Comparison of ENCODE assay signal across 11 cellular contexts in genomic region chr1:16520435-16521287, GRCh38. TPM values are rescaled to one million over a fixed set of nuclear protein-coding genes. Genes with fewer than 3 reads are reported as not detected.
DNase-seq lines count a peak whose midpoint lies in the region; ATAC-seq, FAIRE-seq and TF ChIP-seq lines count a peak whose summit lies in the region.
"Not testable (repeated sequence)": the region's sequence is repeated elsewhere in the genome, so short reads cannot be mapped to it uniquely, and the experiment has no call there.
"Had no signal": no experiment of that assay in that cellular context is flagged by ENCODE, and none has a peak within 500 bp of the region (broad histone marks: within the 10 kb centered on the region; RNA-seq: fewer than 3 reads in every experiment).

No MANE protein-coding gene starts in this region.

- H3K27me3 ChIP-seq in astrocyte (ENCODE audit: insufficient read depth, low read length) (peaks cover 20% of the 10 kb centered on the region), ectodermal cell (ENCODE audit: control insufficient read depth, insufficient read depth, low read length, poor library complexity, severe bottlenecking) (peaks cover 30% of the 10 kb centered on the region), cardiac muscle cell (peaks cover 26% of the 10 kb centered on the region), left lung (peaks cover 13 to 40% of the 10 kb centered on the region in 2 donors), neural progenitor cell (peaks cover 43% of the 10 kb centered on the region)

- H3K27ac Mint-ChIP-seq in WTC11 (peak overlapping the region; percentile 80), neural progenitor cell (peak overlapping the region; percentile 77)
- H3K27ac Mint-ChIP-seq in astrocyte (ENCODE audit: unreplicated experiment), result not testable (repeated sequence)

- H3F3A ChIP-seq in neural progenitor cell (ENCODE audit: low read depth), result peaks cover 10% of the 10 kb centered on the region

- DNase-seq in GM03348 (ENCODE audit: low spot score) (peak; percentile 16), WTC11 (ENCODE audit: low spot score) (peak; percentile 87), astrocyte (ENCODE audit: low read depth) (peak; percentile 14), cardiac muscle cell (ENCODE audit: low read depth in 1 of 2, low spot score in 1 of 2) (peak in 1 of 2 donors; percentile 29), neural progenitor cell (ENCODE audit: low spot score) (peak; percentile 74)
- DNase-seq in left lung, result not testable (repeated sequence)
- peak; percentile 48 for DNase-seq in stimulated activated CD8-positive, alpha-beta memory T cell treated with anti-CD3 and anti-CD28 coated beads, Interleukin-4, amount 100 ng/mL, for 48 hours

- H3K27ac ChIP-seq in astrocyte (ENCODE audit: low read depth, low read length); ectodermal cell (ENCODE audit: insufficient read depth, low read depth, low read length, poor library complexity, severe bottlenecking); cardiac muscle cell; left lung; neural progenitor cell: not testable (repeated sequence)

- H3K4me1 ChIP-seq in astrocyte (ENCODE audit: insufficient read depth, low read length); ectodermal cell (ENCODE audit: control insufficient read depth, insufficient read depth, low read length); cardiac muscle cell (ENCODE audit: low read depth); left lung; neural progenitor cell: not testable (repeated sequence)

- 28% methylated on average over 48 of the region's 48 CpGs for WGBS in ectodermal cell, 2 experiments

- H3K9ac ChIP-seq in astrocyte (ENCODE audit: low read length), result peak overlapping the region; percentile 23
- H3K9ac ChIP-seq in neural progenitor cell, result not testable (repeated sequence)

- peak overlapping the region; percentile 96 for H3K4me3 Mint-ChIP-seq in WTC11
- H3K4me3 Mint-ChIP-seq in astrocyte (ENCODE audit: unreplicated experiment), result peak overlapping the region; percentile 54
- peak overlapping the region; percentile 58 for H3K4me3 Mint-ChIP-seq in neural progenitor cell

- H3K4me1 Mint-ChIP-seq in WTC11; astrocyte (ENCODE audit: low read depth, unreplicated experiment); neural progenitor cell: not testable (repeated sequence)

- not testable (repeated sequence) for FAIRE-seq in astrocyte (lab: Jason Lieb, UNC)

- H3K4me2 ChIP-seq in astrocyte (ENCODE audit: low read length) (peak overlapping the region; percentile 77), neural progenitor cell (peak overlapping the region; percentile 72)

- H3K36me3 ChIP-seq in astrocyte (ENCODE audit: insufficient read depth, low read length); ectodermal cell (ENCODE audit: control insufficient read depth, insufficient read depth, low read length); cardiac muscle cell; left lung; neural progenitor cell: not testable (repeated sequence)

- not testable (repeated sequence) for H3K79me2 ChIP-seq in astrocyte (ENCODE audit: insufficient read depth, low read length); neural progenitor cell (ENCODE audit: low read depth)

- CTCF ChIA-PET in WTC11 (lab: Charles Lee), result interaction anchor here (0.7 to 1.3 kb wide), 6 partner anchors 10 to 104 kb away, joined by 3 to 7 read pairs (median 4); partner anchors contain the start of gene NBPF1

- ATAC-seq in WTC11 (peak; percentile 94), left lung (peak; percentile 18)

- H3K27me3 Mint-ChIP-seq in WTC11 (ENCODE audit: low read depth) (peaks cover 39% of the 10 kb centered on the region), astrocyte (ENCODE audit: low read depth, unreplicated experiment) (peaks cover 32% of the 10 kb centered on the region), neural progenitor cell (ENCODE audit: insufficient read depth, low read depth) (peaks cover 22% of the 10 kb centered on the region)

- H3K9me3 Mint-ChIP-seq in WTC11; astrocyte (ENCODE audit: unreplicated experiment); neural progenitor cell: not testable (repeated sequence)

- H3K36me3 Mint-ChIP-seq in WTC11; astrocyte (ENCODE audit: low read depth, unreplicated experiment); neural progenitor cell: not testable (repeated sequence)

- intact Hi-C loops in left lung (cut with DNase I), result not testable (repeated sequence)

- H3K4me3 ChIP-seq in astrocyte (ENCODE audit: insufficient read depth, low read depth, low read length) (peak overlapping the region; percentile 23), ectodermal cell (ENCODE audit: insufficient read depth, low read depth, low read length) (peak overlapping the region; percentile 29), neural progenitor cell (peak overlapping the region; percentile 49)
- H3K4me3 ChIP-seq in cardiac muscle cell, left lung: not testable (repeated sequence)

- H2AFZ ChIP-seq in astrocyte (ENCODE audit: low read depth, low read length), result peak overlapping the region; percentile 71
- peak overlapping the region; percentile 88 for H2AFZ ChIP-seq in neural progenitor cell (replicated peaks)

- H4K20me1 ChIP-seq in astrocyte (ENCODE audit: insufficient read depth, low read length); neural progenitor cell (ENCODE audit: low read depth): not testable (repeated sequence)

- not testable (repeated sequence) for H3K9me3 ChIP-seq in astrocyte (ENCODE audit: insufficient read depth, low read depth, low read length); ectodermal cell (ENCODE audit: control insufficient read depth, low read length); cardiac muscle cell (ENCODE audit: low read depth); left lung; neural progenitor cell (ENCODE audit: low read depth)

- not testable (repeated sequence) for TF ChIP-seq CTCF in WTC11 (IDR thresholded peaks at IDR 0.05); astrocyte (IDR thresholded peaks at IDR 0.05; ENCODE audit: insufficient read depth, low read depth, low read length); left lung (IDR thresholded peaks at IDR 0.05)
- TF ChIP-seq CTCF in cardiac muscle cell (IDR thresholded peaks at IDR 0.05; ENCODE audit: low read depth, low read length) (peak; percentile 3), neural progenitor cell (IDR thresholded peaks at IDR 0.05) (peak; percentile 10)

- POLR2A ChIA-PET in WTC11 (lab: Charles Lee), result interaction anchor here (0.7 kb wide), 1 partner anchor 11 kb away, joined by 4 read pairs; no protein-coding TSS in a partner anchor

TF ChIP-seq in WTC11, 78 proteins besides CTCF, POLR2A, EP300 and RAD21 (continues in another document):
- TF ChIP-seq MAX (CRISPR knock-in tag; IDR thresholded peaks at IDR 0.05) (peak; percentile 54), CREM (CRISPR knock-in tag; IDR thresholded peaks at IDR 0.05) (0 out of 2 replicates have a peak, but pooled peaks have one; percentile 35), IRF1 (CRISPR knock-in tag; IDR thresholded peaks at IDR 0.05) (peak; percentile 68; the same call in 1 of the 2 replicates), FOXP4 (CRISPR knock-in tag; IDR thresholded peaks at IDR 0.05) (peak; percentile 45; the same call in 1 of the 2 replicates), ETV6 (CRISPR knock-in tag; IDR thresholded peaks at IDR 0.05) (peak; percentile 88)

RNA-seq across cellular contexts. Expression of gene RNU1-1, which starts 6.6 kb away (rescaled TPM):
- total RNA-seq in WTC11 (2021) (1,028 to 1,267 TPM (median 1,197 TPM) in 3 replicates), astrocyte (1,356 and 1,553 TPM in 2 replicates), cardiac muscle cell (under 0.01 TPM in 2 replicates), left lung (1,000 to 10,000 TPM; 2,748 to 3,444 TPM), neural progenitor cell (ENCODE audit: low replicate concordance) (under 0.01 TPM in 2 replicates)
- polyA plus RNA-seq in ectodermal cell (2013, experiment 1 of 4), result 2,448 TPM
- 3,281 TPM for polyA plus RNA-seq in ectodermal cell (2013, experiment 2 of 4)
- 16,052 TPM for polyA plus RNA-seq in ectodermal cell (2013, experiment 3 of 4)
- polyA plus RNA-seq in ectodermal cell (2013, experiment 4 of 4), result 9,026 TPM
- polyA plus RNA-seq in cardiac muscle cell, result 3.8 TPM in 1 of 2 replicates, not detected in the other
- polyA plus RNA-seq: AG04450, pancreas, sigmoid colon had no signal

Comparison
In these comparisons a context has a peak if more than half of its experiments do, and no peak if none do; other contexts are left out.
1. RNA of gene RNU1-1, which starts 6.6 kb away (total RNA-seq): 2,748 to 3,444 TPM in left lung, 1,356 to 1,553 TPM in astrocyte and 1,028 to 1,267 TPM in WTC11; under 0.01 TPM in cardiac muscle cell and under 0.01 TPM in neural progenitor cell; every median in the first group is over 1,000 times any median in the second.
2. Peak in every context shown above with its lines, with median percentiles within 50 percentile points of each other: H3K4me3 Mint-ChIP-seq.